12 cellular contexts compared by ENCODE assay signal in genomic region chr15:36370735-36371115, GRCh38.
DNase-seq lines count a peak whose midpoint lies in the region; ATAC-seq and TF ChIP-seq lines count a peak whose summit lies in the region.
"Had no signal": no experiment of that assay in that cellular context is flagged by ENCODE, and none has a peak within 500 bp of the region (broad histone marks: within the 10 kb centered on the region; RNA-seq: fewer than 3 reads in every experiment).

No MANE protein-coding gene starts in this region.

- H3K27ac ChIP-seq in brain microvascular endothelial cell = peak overlapping the region; percentile 80
- H3K27ac ChIP-seq: C4-2B, coronary artery had no signal

- TF ChIP-seq CTCF in AG10803 (conservative IDR thresholded peaks at IDR 0.05; ENCODE audit: low read length) (no peak), brain microvascular endothelial cell (IDR thresholded peaks at IDR 0.05; ENCODE audit: low read depth, low read length, missing control alignments) (no peak)

- H3K4me3 ChIP-seq in AG10803 (ENCODE audit: low read length) (no peak overlapping the region), brain microvascular endothelial cell (ENCODE audit: low read depth, low read length) (no peak overlapping the region)
- H3K4me3 ChIP-seq: coronary artery had no signal

- peak; percentile 83 for DNase-seq in AG10803 (ENCODE audit: low read depth)
- DNase-seq in HT-29 (ENCODE audit: low spot score) = peak; percentile 49
- no peak for DNase-seq in brain microvascular endothelial cell
- peak; percentile 74 for DNase-seq in kidney glomerular epithelial cell (lab: John Stamatoyannopoulos, UW)
- DNase-seq in retina = no peak
- no peak for DNase-seq in NCI-H146 treated with DMSO at 0.1 percent for 48 hours (lab: John Stamatoyannopoulos, UW; ENCODE audit: unreplicated experiment)
- no peak for DNase-seq in foreskin melanocyte
- DNase-seq: activated naive CD4-positive, alpha-beta T cell treated with anti-CD3 and anti-CD28 coated beads, Interleukin-2, amount 50 U/mL, for 16 hours; stimulated activated CD4-positive, alpha-beta T cell treated with anti-CD3 and anti-CD28 coated beads, Interleukin-4, amount 100 ng/mL, for 1 hour had no signal

- no peak for ATAC-seq in HG03159 (IDR thresholded peaks at IDR 0.05; ENCODE audit: unreplicated experiment)

- in situ Hi-C loops in brain microvascular endothelial cell (cut with HindIII; ENCODE audit: low pct_ligation_motif_present, low sequenced_read_pairs) = no loop called here

- no peaks in the 10 kb centered on the region for H3K27me3 ChIP-seq in brain microvascular endothelial cell (replicated peaks)

- no peaks in the 10 kb centered on the region for H3K36me3 ChIP-seq in brain microvascular endothelial cell (replicated peaks)

Comparison
In these comparisons a context has a peak if more than half of its experiments do, and no peak if none do; other contexts are left out.
1. DNase-seq: peak in AG10803 (single experiment), HT-29 (single experiment) and kidney glomerular epithelial cell (single experiment); none in brain microvascular endothelial cell (single experiment), retina (single experiment), NCI-H146 treated with DMSO at 0.1 percent for 48 hours (single experiment) and foreskin melanocyte (single experiment).